32 cellular contexts compared by ENCODE assay signal in genomic region chr12:40338071-40338470, GRCh38.
"Had no signal": no experiment of that assay in that cellular context is flagged by ENCODE, and none has a peak within 500 bp of the region (broad histone marks: within the 10 kb centered on the region; RNA-seq: fewer than 3 reads in every experiment).

No MANE protein-coding gene starts in this region.

- H3K27ac ChIP-seq: adrenal gland, breast epithelium, cardiac muscle cell, colonic mucosa, epithelial cell of prostate, foreskin keratinocyte, heart right ventricle had no signal

- H3K27me3 Mint-ChIP-seq: activated CD4-positive, alpha-beta memory T cell treated with anti-CD3 and anti-CD28 coated beads for 36 hours; activated CD4-positive, alpha-beta T cell treated with anti-CD3 and anti-CD28 coated beads for 36 hours; activated CD4-positive, alpha-beta T cell treated with anti-CD3 and anti-CD28 coated beads, Interleukin-2, amount 10 ng/mL, durations not matched to agents 24 days and 14 days; activated CD8-positive, alpha-beta memory T cell treated with anti-CD3 and anti-CD28 coated beads, Interleukin-2, amount 10 ng/mL, durations not matched to agents 7 days and 5 days; activated naive CD4-positive, alpha-beta T cell treated with anti-CD3 and anti-CD28 coated beads, Interleukin-2, amount 50 U/mL, for 24 hours; activated naive CD8-positive, alpha-beta T cell treated with anti-CD3 and anti-CD28 coated beads for 36 hours; activated naive CD8-positive, alpha-beta T cell treated with anti-CD3 and anti-CD28 coated beads, Interleukin-2, amount 50 U/mL, for 24 hours; brain had no signal

- H3K9me3 ChIP-seq: adrenal gland, breast epithelium, colonic mucosa, gastroesophageal sphincter, heart right ventricle had no signal

- H3K4me1 Mint-ChIP-seq: activated CD4-positive, alpha-beta T cell treated with anti-CD3 and anti-CD28 coated beads for 36 hours; activated CD4-positive, alpha-beta T cell treated with anti-CD3 and anti-CD28 coated beads, Interleukin-2, amount 10 ng/mL, durations not matched to agents 24 days and 14 days; activated CD8-positive, alpha-beta memory T cell treated with anti-CD3 and anti-CD28 coated beads, Interleukin-2, amount 10 ng/mL, durations not matched to agents 7 days and 5 days; activated naive CD4-positive, alpha-beta T cell treated with anti-CD3 and anti-CD28 coated beads, Interleukin-2, amount 50 U/mL, for 24 hours; activated naive CD8-positive, alpha-beta T cell treated with anti-CD3 and anti-CD28 coated beads for 36 hours; activated naive CD8-positive, alpha-beta T cell treated with anti-CD3 and anti-CD28 coated beads, Interleukin-2, amount 50 U/mL, for 24 hours; brain had no signal

- H3K36me3 Mint-ChIP-seq: activated CD4-positive, alpha-beta memory T cell treated with anti-CD3 and anti-CD28 coated beads for 36 hours; activated naive CD4-positive, alpha-beta T cell treated with anti-CD3 and anti-CD28 coated beads, Interleukin-2, amount 50 U/mL, for 24 hours; activated naive CD8-positive, alpha-beta T cell treated with anti-CD3 and anti-CD28 coated beads for 36 hours; brain had no signal

- H3K27ac Mint-ChIP-seq: activated CD4-positive, alpha-beta memory T cell treated with anti-CD3 and anti-CD28 coated beads for 36 hours; activated CD4-positive, alpha-beta T cell treated with anti-CD3 and anti-CD28 coated beads for 36 hours; activated CD4-positive, alpha-beta T cell treated with anti-CD3 and anti-CD28 coated beads, Interleukin-2, amount 10 ng/mL, durations not matched to agents 24 days and 14 days; activated CD8-positive, alpha-beta memory T cell treated with anti-CD3 and anti-CD28 coated beads, Interleukin-2, amount 10 ng/mL, durations not matched to agents 7 days and 5 days; activated CD8-positive, alpha-beta T cell treated with anti-CD3 and anti-CD28 coated beads, Interleukin-2, amount 10 ng/mL, durations not matched to agents 7 days and 5 days; activated naive CD4-positive, alpha-beta T cell treated with anti-CD3 and anti-CD28 coated beads for 36 hours; activated naive CD4-positive, alpha-beta T cell treated with anti-CD3 and anti-CD28 coated beads, Interleukin-2, amount 50 U/mL, for 24 hours; activated naive CD8-positive, alpha-beta T cell treated with anti-CD3 and anti-CD28 coated beads for 36 hours; activated naive CD8-positive, alpha-beta T cell treated with anti-CD3 and anti-CD28 coated beads, Interleukin-2, amount 50 U/mL, for 24 hours; activated T-helper 1 cell treated with anti-CD3 and anti-CD28 coated beads, Interleukin-12 subunit alpha, Interleukin-12 subunit beta, Interleukin-2, Interleukin-4 antibody, amounts not matched to agents 30 ng/mL and 10 ng/mL and 1 ng/mL, durations not matched to agents 14 hours and 24 hours and 36 hours; activated T-helper 2 cell treated with anti-CD3 and anti-CD28 coated beads, Interferon-gamma antibody, Interleukin-2, Interleukin-4, amounts not matched to agents 10 μg/mL and 5 μg/mL and 100 μg/mL, durations not matched to agents 14 hours and 24 hours and 36 hours; brain had no signal

- DNase-seq: activated CD4-positive, alpha-beta memory T cell treated with anti-CD3 and anti-CD28 coated beads for 36 hours; activated CD4-positive, alpha-beta T cell treated with anti-CD3 and anti-CD28 coated beads for 36 hours; activated CD4-positive, alpha-beta T cell treated with anti-CD3 and anti-CD28 coated beads, Interleukin-2, amount 10 ng/mL, durations not matched to agents 24 days and 14 days; activated CD4-positive, CD25-positive, alpha-beta regulatory T cell; activated CD4-positive, CD25-positive, alpha-beta regulatory T cell treated with anti-CD3 and anti-CD28 coated beads, Interleukin-2, amount 50 U/mL, for 72 hours; activated CD8-positive, alpha-beta memory T cell treated with anti-CD3 and anti-CD28 coated beads, Interleukin-2, amount 10 ng/mL, durations not matched to agents 7 days and 5 days; activated CD8-positive, alpha-beta memory T cell treated with anti-CD3 and anti-CD28 coated beads, Interleukin-2, amount 50 U/mL, for 4 hours; activated CD8-positive, alpha-beta T cell treated with anti-CD3 and anti-CD28 coated beads, Interleukin-2, amount 10 ng/mL, durations not matched to agents 7 days and 5 days; activated effector memory CD4-positive, alpha-beta T cell treated with anti-CD3 and anti-CD28 coated beads, Interleukin-2, amount 50 U/mL, for 16 hours; activated naive CD4-positive, alpha-beta T cell treated with anti-CD3 and anti-CD28 coated beads for 36 hours; activated naive CD8-positive, alpha-beta T cell treated with anti-CD3 and anti-CD28 coated beads for 36 hours; activated naive CD8-positive, alpha-beta T cell treated with anti-CD3 and anti-CD28 coated beads, Interleukin-2, amount 50 U/mL, for 24 hours; activated T-cell treated with anti-CD3 and anti-CD28 coated beads, Interleukin-2, amount 50 U/mL, for 1 hour; activated T-cell treated with anti-CD3 and anti-CD28 coated beads, Interleukin-2, amount 50 U/mL, for 48 hours; adrenal gland; amygdala; aorta; central memory CD4-positive, alpha-beta T cell; cerebellar nuclear complex; colonic mucosa; effector CD8-positive, alpha-beta T cell; foreskin keratinocyte; heart right ventricle; T-helper 2 cell had no signal

- H3K4me3 ChIP-seq: adrenal gland, breast epithelium, cardiac muscle cell, colonic mucosa, gastroesophageal sphincter, heart right ventricle had no signal

- H3K9me3 Mint-ChIP-seq: activated CD4-positive, alpha-beta memory T cell treated with anti-CD3 and anti-CD28 coated beads for 36 hours; activated CD4-positive, alpha-beta T cell treated with anti-CD3 and anti-CD28 coated beads, Interleukin-2, amount 10 ng/mL, durations not matched to agents 24 days and 14 days; activated naive CD4-positive, alpha-beta T cell treated with anti-CD3 and anti-CD28 coated beads for 36 hours; activated naive CD4-positive, alpha-beta T cell treated with anti-CD3 and anti-CD28 coated beads, Interleukin-2, amount 50 U/mL, for 24 hours; activated naive CD8-positive, alpha-beta T cell treated with anti-CD3 and anti-CD28 coated beads for 36 hours; activated naive CD8-positive, alpha-beta T cell treated with anti-CD3 and anti-CD28 coated beads, Interleukin-2, amount 50 U/mL, for 24 hours; activated T-helper 1 cell treated with anti-CD3 and anti-CD28 coated beads, Interleukin-12 subunit alpha, Interleukin-12 subunit beta, Interleukin-2, Interleukin-4 antibody, amounts not matched to agents 30 ng/mL and 10 ng/mL and 1 ng/mL, durations not matched to agents 14 hours and 24 hours and 36 hours; activated T-helper 2 cell treated with anti-CD3 and anti-CD28 coated beads, Interferon-gamma antibody, Interleukin-2, Interleukin-4, amounts not matched to agents 10 μg/mL and 5 μg/mL and 100 μg/mL, durations not matched to agents 14 hours and 24 hours and 36 hours; brain had no signal

- H3K4me3 Mint-ChIP-seq: activated CD4-positive, alpha-beta memory T cell treated with anti-CD3 and anti-CD28 coated beads for 36 hours; activated CD4-positive, alpha-beta T cell treated with anti-CD3 and anti-CD28 coated beads for 36 hours; activated CD4-positive, alpha-beta T cell treated with anti-CD3 and anti-CD28 coated beads, Interleukin-2, amount 10 ng/mL, durations not matched to agents 24 days and 14 days; activated CD8-positive, alpha-beta memory T cell treated with anti-CD3 and anti-CD28 coated beads, Interleukin-2, amount 10 ng/mL, durations not matched to agents 7 days and 5 days; activated CD8-positive, alpha-beta T cell treated with anti-CD3 and anti-CD28 coated beads, Interleukin-2, amount 10 ng/mL, durations not matched to agents 7 days and 5 days; activated naive CD4-positive, alpha-beta T cell treated with anti-CD3 and anti-CD28 coated beads for 36 hours; activated naive CD4-positive, alpha-beta T cell treated with anti-CD3 and anti-CD28 coated beads, Interleukin-2, amount 50 U/mL, for 24 hours; activated naive CD8-positive, alpha-beta T cell treated with anti-CD3 and anti-CD28 coated beads for 36 hours; activated naive CD8-positive, alpha-beta T cell treated with anti-CD3 and anti-CD28 coated beads, Interleukin-2, amount 50 U/mL, for 24 hours; activated T-helper 1 cell treated with anti-CD3 and anti-CD28 coated beads, Interleukin-12 subunit alpha, Interleukin-12 subunit beta, Interleukin-2, Interleukin-4 antibody, amounts not matched to agents 30 ng/mL and 10 ng/mL and 1 ng/mL, durations not matched to agents 14 hours and 24 hours and 36 hours; brain had no signal

- H3K36me3 ChIP-seq: adrenal gland, breast epithelium, cardiac muscle cell, colonic mucosa had no signal
